Comparison of ENCODE assay signal across 11 cellular contexts in the genomic region with DNA sequence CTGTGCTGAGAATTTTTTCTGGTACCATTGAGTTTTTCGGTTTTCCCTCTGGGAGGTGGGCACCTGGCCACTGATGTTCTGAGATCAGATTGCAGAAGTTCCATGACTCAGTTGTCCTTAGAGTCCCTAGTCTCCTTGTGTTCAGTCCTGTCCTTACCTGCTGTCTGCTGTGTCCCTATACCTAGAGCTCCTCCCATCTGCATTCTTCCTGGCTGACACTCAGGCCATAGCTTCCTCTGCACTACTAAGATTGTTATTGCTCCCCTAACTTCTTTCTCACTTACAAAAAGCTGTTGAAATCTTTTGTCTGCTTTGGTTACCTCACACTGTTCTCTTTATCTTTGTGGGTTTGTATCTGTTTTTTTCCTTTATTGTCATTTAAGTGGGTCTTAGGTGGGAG. TPM values are rescaled to one million over a fixed set of nuclear protein-coding genes. Genes with fewer than 3 reads are reported as not detected.
A peak's percentile ranks its signal among the peaks of the same experiment; 100 is the strongest.
DNase-seq lines count a peak whose midpoint lies in the region; ATAC-seq and TF ChIP-seq lines count a peak whose summit lies in the region.
"Had no signal": no experiment of that assay in that cellular context is flagged by ENCODE, and none has a peak within 500 bp of the region (broad histone marks: within the 10 kb centered on the region; RNA-seq: fewer than 3 reads in every experiment).

No MANE protein-coding gene starts in this region.

- H3K4me3 Mint-ChIP-seq in CD4-positive, alpha-beta memory T cell, result peak overlapping the region; percentile 18 to 79 (median 66)
- H3K4me3 Mint-ChIP-seq in IgD-negative memory B cell, result peak overlapping the region; percentile 3 to 83 (median 50)

- H2AFZ ChIP-seq in mammary epithelial cell (ENCODE audit: low read depth, low read length), result no peak overlapping the region

- no peaks in the 10 kb centered on the region for H3K36me3 ChIP-seq in CD4-positive, alpha-beta memory T cell (ENCODE audit: insufficient read depth, low read length)
- H3K36me3 ChIP-seq in mammary epithelial cell (ENCODE audit: insufficient read depth, low read length), result no peaks in the 10 kb centered on the region
- no peaks in the 10 kb centered on the region for H3K36me3 ChIP-seq in mucosa of descending colon (ENCODE audit: low read depth)
- H3K36me3 ChIP-seq: tibial nerve had no signal

- peak; percentile 84 for ATAC-seq in mucosa of descending colon

- H3K27ac Mint-ChIP-seq in CD4-positive, alpha-beta memory T cell, result peak overlapping the region; percentile 1 to 87 (median 68)
- peak overlapping the region in 2 of 3 donors; percentile 7 to 71 for H3K27ac Mint-ChIP-seq in IgD-negative memory B cell

- H3K27me3 ChIP-seq in CD4-positive, alpha-beta memory T cell (ENCODE audit: insufficient read depth, low read length), result no peaks in the 10 kb centered on the region
- no peaks in the 10 kb centered on the region for H3K27me3 ChIP-seq in mammary epithelial cell (ENCODE audit: insufficient read depth, low read length)
- H3K27me3 ChIP-seq: tibial nerve had no signal

- peak overlapping the region; percentile 72 for H3K4me2 ChIP-seq in mammary epithelial cell (ENCODE audit: insufficient read depth, low read depth, low read length)

- no peak for DNase-seq in CD4-positive, alpha-beta memory T cell
- peak; percentile 42 for DNase-seq in mammary epithelial cell
- no peak for DNase-seq in mucosa of descending colon
- no peak for DNase-seq in NCI-H345 (lab: John Stamatoyannopoulos, UW)
- no peak for DNase-seq in NCI-H2081 treated with DMSO at 0.1 percent for 48 hours (lab: John Stamatoyannopoulos, UW)
- no peak for DNase-seq in D341Med (ENCODE audit: low spot score)
- no peak for DNase-seq in coronary artery (ENCODE audit: low spot score)
- DNase-seq: SHP77 treated with DMSO at 0.1 percent for 48 hours; stimulated activated CD4-positive, alpha-beta T cell treated with anti-CD3 and anti-CD28 coated beads, Interleukin-2, amount 100 ng/mL, for 48 hours had no signal

- dilution Hi-C loops in mammary epithelial cell (cut with HindIII; ENCODE audit: low sequenced_read_pairs), result no loop called here

- 47% methylated on average over 1 of the region's 1 CpG for WGBS in mammary epithelial cell (ENCODE audit: low coverage, missing lambda C conversion rate)

- no peaks in the 10 kb centered on the region for H3K27me3 Mint-ChIP-seq in CD4-positive, alpha-beta memory T cell
- H3K27me3 Mint-ChIP-seq in IgD-negative memory B cell, result no peaks in the 10 kb centered on the region

- H3K9me3 ChIP-seq in CD4-positive, alpha-beta memory T cell (ENCODE audit: control insufficient read depth in 1 of 2, low read length in 2 of 2), result no peaks in the 10 kb centered on the region
- H3K9me3 ChIP-seq in mammary epithelial cell (replicated peaks; ENCODE audit: insufficient read depth, low read length) (no peaks in the 10 kb centered on the region), mucosa of descending colon (no peaks in the 10 kb centered on the region)
- H3K9me3 ChIP-seq: tibial nerve had no signal

- intact Hi-C loops in CD4-positive, alpha-beta memory T cell (cut with micrococcal nuclease), result no loop called here
- intact Hi-C loops in mammary epithelial cell (cut with micrococcal nuclease) (no loop called here), mucosa of descending colon (cut with DNase I, micrococcal nuclease) (no loop called here)

- peaks cover 100% of the 10 kb centered on the region for H3K4me1 ChIP-seq in CD4-positive, alpha-beta memory T cell (ENCODE audit: insufficient read depth, low read length)
- peaks cover 51% of the 10 kb centered on the region for H3K4me1 ChIP-seq in mammary epithelial cell (ENCODE audit: insufficient read depth, low read length)
- peaks cover 51% of the 10 kb centered on the region for H3K4me1 ChIP-seq in mucosa of descending colon (ENCODE audit: low read depth)

- peak overlapping the region; percentile 28 for H3K27ac ChIP-seq in CD4-positive, alpha-beta memory T cell (ENCODE audit: low read depth, low read length)
- H3K27ac ChIP-seq in mammary epithelial cell (ENCODE audit: insufficient read depth, low read depth, low read length) (peak overlapping the region; percentile 49), coronary artery (no peak overlapping the region)
- H3K27ac ChIP-seq: tibial nerve had no signal

- in situ Hi-C loops in mammary epithelial cell (cut with MboI; ENCODE audit: low sequenced_read_pairs in 2 of 2), result no loop called here

- no peak overlapping the region for H3K4me3 ChIP-seq in CD4-positive, alpha-beta memory T cell (ENCODE audit: low read length in 2 of 2)
- H3K4me3 ChIP-seq in mammary epithelial cell (replicated peaks in 1 of 3; ENCODE audit: insufficient read depth in 1 of 3, low read depth in 2 of 3, low read length in 3 of 3) (peak overlapping the region in 1 of 3 experiments; percentile 18), mucosa of descending colon (no peak overlapping the region), coronary artery (no peak overlapping the region)
- H3K4me3 ChIP-seq: tibial nerve had no signal

- H4K20me1 ChIP-seq in mammary epithelial cell (ENCODE audit: insufficient read depth, low read length), result no peaks in the 10 kb centered on the region

- CTCF ChIA-PET in CD4-positive, alpha-beta memory T cell (lab: Charles Lee; ENCODE audit: partially characterized antibody), result interaction anchor here (0.7 to 1.7 kb wide), 6 partner anchors 10 to 92 kb away, joined by 3 to 8 read pairs (median 5); no protein-coding TSS in a partner anchor
- CTCF ChIA-PET in mammary epithelial cell (lab: Charles Lee; ENCODE audit: low non-redundant PET), result interaction anchor here (1.1 kb wide), 1 partner anchor 30 kb away, joined by 4 read pairs; no protein-coding TSS in a partner anchor

- peaks cover 0 to 3% of the 10 kb centered on the region in 2 donors for H3K36me3 Mint-ChIP-seq in CD4-positive, alpha-beta memory T cell
- H3K36me3 Mint-ChIP-seq in IgD-negative memory B cell, result peaks cover 3% of the 10 kb centered on the region

- no peaks in the 10 kb centered on the region for H3K9me3 Mint-ChIP-seq in CD4-positive, alpha-beta memory T cell
- H3K9me3 Mint-ChIP-seq in IgD-negative memory B cell, result no peaks in the 10 kb centered on the region

- TF ChIP-seq CTCF in mammary epithelial cell (conservative IDR thresholded peaks at IDR 0.05 in 1 of 2, IDR thresholded peaks at IDR 0.05 in 1 of 2; ENCODE audit: extremely low read depth in 1 of 2, insufficient read depth in 1 of 2, low read depth in 1 of 2, low read length in 2 of 2), result no peak
- TF ChIP-seq CTCF in mucosa of descending colon (IDR thresholded peaks at IDR 0.05), result no peak
- no peak for TF ChIP-seq CTCF in coronary artery (IDR thresholded peaks at IDR 0.05)

- BruUV-seq in mammary epithelial cell (replicated peaks; lab: Mats Ljungman, UMichigan), result no TSS peak

- peaks cover 62 to 97% (median 86%) of the 10 kb centered on the region in 4 donors for H3K4me1 Mint-ChIP-seq in CD4-positive, alpha-beta memory T cell
- H3K4me1 Mint-ChIP-seq in IgD-negative memory B cell, result peaks cover 56 to 74% (median 71%) of the 10 kb centered on the region in 3 donors

- POLR2A ChIA-PET in CD4-positive, alpha-beta memory T cell (lab: Charles Lee; ENCODE audit: partially characterized antibody), result interaction anchor here (0.7 to 2.5 kb wide), 8 partner anchors 9 to 38 kb away, joined by 4 to 10 read pairs (median 4); no protein-coding TSS in a partner anchor

- peaks cover 98% of the 10 kb centered on the region for H3K79me2 ChIP-seq in mammary epithelial cell (ENCODE audit: insufficient read depth, low read length)

- H3K9ac ChIP-seq in mammary epithelial cell (ENCODE audit: insufficient read depth, low read length), result peak overlapping the region; percentile 40

RNA-seq across cellular contexts. Expression of gene USP3, which starts 13.2 kb away (rescaled TPM):
- 100 to 1,000 TPM; 148 to 159 TPM for total RNA-seq in CD4-positive, alpha-beta memory T cell
- 10 to 100 TPM; 61.6 to 76.1 TPM for polyA plus RNA-seq in CD4-positive, alpha-beta memory T cell
- polyA plus RNA-seq in IgD-negative memory B cell (42.7 TPM), mammary epithelial cell (13.6 TPM)
- total RNA-seq in mammary epithelial cell (10 to 100 TPM; 26.3 to 30.6 TPM), mucosa of descending colon (100 to 1,000 TPM in 1 of 3 donors, 10 to 100 TPM in 2; 65.6 to 101 (median 67.3) TPM)
- polyA minus RNA-seq in mammary epithelial cell, result 50.9 TPM

Comparison
In these comparisons a context has a peak if more than half of its experiments do, and no peak if none do; other contexts are left out.
1. H3K27ac ChIP-seq: peak in CD4-positive, alpha-beta memory T cell (single experiment) and mammary epithelial cell (single experiment); none in coronary artery (0 of 2).